In genomic region chr1:43558346-43558841, GRCh38 we compare ENCODE assay signal across 1 cellular context.
TF ChIP-seq lines count a peak whose summit lies in the region.

No MANE protein-coding gene starts in this region.

TF ChIP-seq in HepG2, 621 proteins besides CTCF, POLR2A, EP300 and RAD21 (continued from another document):
- TF ChIP-seq PATZ1 (CRISPR knock-in tag; IDR thresholded peaks at IDR 0.05) (peak; percentile 44), PAF1 (CRISPR knock-in tag; IDR thresholded peaks at IDR 0.05) (no peak), NR3C1 (CRISPR knock-in tag; IDR thresholded peaks at IDR 0.05) (no peak), ZNF264 (CRISPR knock-in tag; IDR thresholded peaks at IDR 0.05) (no peak), AGO2 (optimal IDR thresholded peaks at IDR 0.05; ENCODE audit: low read depth, low read length) (peak; percentile 35), HDAC1 (CRISPR knock-in tag; IDR thresholded peaks at IDR 0.05) (no peak), HNF4A (CRISPR knock-in tag; IDR thresholded peaks at IDR 0.05) (peak; percentile 50), ZNF687 (CRISPR knock-in tag; IDR thresholded peaks at IDR 0.05) (peak; percentile 21; the same call in 1 of the 2 replicates), ZNF362 (CRISPR knock-in tag; IDR thresholded peaks at IDR 0.05; ENCODE audit: borderline replicate concordance) (no peak), ZNF20 (CRISPR knock-in tag; IDR thresholded peaks at IDR 0.05) (no peak), ZBTB34 (CRISPR knock-in tag; IDR thresholded peaks at IDR 0.05) (no peak), FOXC1 (CRISPR knock-in tag; IDR thresholded peaks at IDR 0.05; ENCODE audit: borderline replicate concordance) (no peak), ZNF224 (CRISPR knock-in tag; IDR thresholded peaks at IDR 0.05) (no peak), HNF4G (IDR thresholded peaks at IDR 0.05; ENCODE audit: borderline replicate concordance, low read depth, low read length) (peak; percentile 36; the same call in 1 of the 2 replicates), HNF4G (CRISPR knock-in tag; IDR thresholded peaks at IDR 0.05; ENCODE audit: borderline replicate concordance, low read depth) (no peak), RCOR2 (CRISPR knock-in tag; IDR thresholded peaks at IDR 0.05) (no peak), ZNF44 (CRISPR knock-in tag; IDR thresholded peaks at IDR 0.05) (no peak), ZNF354B (CRISPR knock-in tag; IDR thresholded peaks at IDR 0.05) (no peak), ZBTB25 (CRISPR knock-in tag; IDR thresholded peaks at IDR 0.05) (no peak), NFE2 (CRISPR knock-in tag; IDR thresholded peaks at IDR 0.05) (no peak), ETV5 (CRISPR knock-in tag; IDR thresholded peaks at IDR 0.05; ENCODE audit: borderline replicate concordance) (no peak), ZNF883 (CRISPR knock-in tag; IDR thresholded peaks at IDR 0.05; ENCODE audit: not compliant biosample characterization) (no peak), FOXA1 (IDR thresholded peaks at IDR 0.05) (no peak), FOXA1 (CRISPR knock-in tag; IDR thresholded peaks at IDR 0.05) (no peak), ZNF446 (CRISPR knock-in tag; IDR thresholded peaks at IDR 0.05) (no peak), ERF (CRISPR knock-in tag; IDR thresholded peaks at IDR 0.05) (no peak), TRIM24 (CRISPR knock-in tag; IDR thresholded peaks at IDR 0.05) (no peak), MXD1 (CRISPR knock-in tag; IDR thresholded peaks at IDR 0.05) (no peak), REPIN1 (CRISPR knock-in tag; IDR thresholded peaks at IDR 0.05; ENCODE audit: borderline replicate concordance, low read depth) (no peak), USF2 (IDR thresholded peaks at IDR 0.05; ENCODE audit: low read depth, low read length) (no peak), USF2 (CRISPR knock-in tag; IDR thresholded peaks at IDR 0.05; ENCODE audit: borderline replicate concordance) (no peak), ZFP90 (CRISPR knock-in tag; IDR thresholded peaks at IDR 0.05; ENCODE audit: borderline replicate concordance) (no peak), GRHL1 (CRISPR knock-in tag; conservative IDR thresholded peaks at IDR 0.05) (no peak), GPN1 (CRISPR knock-in tag; IDR thresholded peaks at IDR 0.05; ENCODE audit: borderline replicate concordance) (no peak), RXRA (CRISPR knock-in tag; IDR thresholded peaks at IDR 0.05) (no peak), ZNF710 (CRISPR knock-in tag; IDR thresholded peaks at IDR 0.05; ENCODE audit: borderline replicate concordance) (no peak), ZNF878 (CRISPR knock-in tag; IDR thresholded peaks at IDR 0.05) (no peak), ATF7-NPFF (CRISPR knock-in tag; IDR thresholded peaks at IDR 0.05; ENCODE audit: low read depth) (no peak), YEATS2 (CRISPR knock-in tag; IDR thresholded peaks at IDR 0.05; ENCODE audit: borderline replicate concordance) (no peak), HNRNPLL (IDR thresholded peaks at IDR 0.05; ENCODE audit: low read depth, low read length, poor library complexity, severe bottlenecking) (no peak), YY1 (IDR thresholded peaks at IDR 0.05; ENCODE audit: insufficient read depth, insufficient replicate concordance, low read depth, low read length) (no peak)
